In genomic region chr5:123748239-123748638, GRCh38 we compare ENCODE assay signal across 34 cellular contexts.
A peak's percentile ranks its signal among the peaks of the same experiment; 100 is the strongest.
DNase-seq lines count a peak whose midpoint lies in the region; ATAC-seq and TF ChIP-seq lines count a peak whose summit lies in the region.
"Had no signal": no experiment of that assay in that cellular context is flagged by ENCODE, and none has a peak within 500 bp of the region (broad histone marks: within the 10 kb centered on the region; RNA-seq: fewer than 3 reads in every experiment).

No MANE protein-coding gene starts in this region.

- WGBS in smooth muscle cell (ENCODE audit: low lambda C conversion rate), result 75% methylated on average over 1 of the region's 1 CpG

- H3K9me3 Mint-ChIP-seq in neural progenitor cell (peaks cover 3% of the 10 kb centered on the region), WTC11 (peaks cover 6% of the 10 kb centered on the region; the same call in 1 of the 2 replicates), GM23338 (no peaks in the 10 kb centered on the region)
- H3K9me3 Mint-ChIP-seq in stimulated activated naive B cell treated with anti-CD40 and anti-IgM and Interleukin-4, amounts not matched to agents 10 μg/mL and 1 μg/mL and 100 μg/mL, for 72 hours, result no peaks in the 10 kb centered on the region
- H3K9me3 Mint-ChIP-seq: CD4-positive, alpha-beta T cell; CD8-positive, alpha-beta memory T cell; CD8-positive, alpha-beta T cell had no signal

- H3K27me3 Mint-ChIP-seq in neural progenitor cell (ENCODE audit: insufficient read depth, low read depth) (no peaks in the 10 kb centered on the region), WTC11 (ENCODE audit: low read depth) (no peaks in the 10 kb centered on the region), GM23338 (ENCODE audit: insufficient read depth, low read depth, poor library complexity) (no peaks in the 10 kb centered on the region)
- H3K27me3 Mint-ChIP-seq in stimulated activated naive B cell treated with anti-CD40 and anti-IgM and Interleukin-4, amounts not matched to agents 10 μg/mL and 1 μg/mL and 100 μg/mL, for 72 hours, result no peaks in the 10 kb centered on the region
- H3K27me3 Mint-ChIP-seq: B cell; CD4-positive, alpha-beta memory T cell; CD4-positive, alpha-beta T cell; CD4-positive, CD25-positive, alpha-beta regulatory T cell; CD8-positive, alpha-beta memory T cell had no signal

- H3K4me2 ChIP-seq in neural progenitor cell, result no peak overlapping the region
- no peak overlapping the region for H3K4me2 ChIP-seq in smooth muscle cell
- H3K4me2 ChIP-seq in GM23338, result no peak overlapping the region
- H3K4me2 ChIP-seq: A549; BLaER1; BLaER1 treated with 17β-estradiol and CSF1 and Interleukin-3, amounts not matched to agents 10 nM and 100 nM had no signal

- H3K4me1 ChIP-seq in neural progenitor cell (peaks cover 9% of the 10 kb centered on the region), smooth muscle cell (ENCODE audit: low read depth) (peaks cover 17% of the 10 kb centered on the region), GM23338 (ENCODE audit: insufficient read depth) (peaks cover 11% of the 10 kb centered on the region)
- H3K4me1 ChIP-seq: A549; BE2C; BLaER1; BLaER1 treated with 17β-estradiol and CSF1 and Interleukin-3, amounts not matched to agents 10 nM and 100 nM; Caco-2 had no signal

- no peaks in the 10 kb centered on the region for H3K27me3 ChIP-seq in neural progenitor cell
- no peaks in the 10 kb centered on the region for H3K27me3 ChIP-seq in smooth muscle cell (ENCODE audit: low read depth)
- H3K27me3 ChIP-seq in GM23338 (ENCODE audit: insufficient read depth), result no peaks in the 10 kb centered on the region
- H3K27me3 ChIP-seq: BE2C; BLaER1; BLaER1 treated with 17β-estradiol and CSF1 and Interleukin-3, amounts not matched to agents 10 nM and 100 nM had no signal

- POLR2A ChIA-PET in WTC11 (lab: Charles Lee), result no interaction called here

- H3K36me3 ChIP-seq in neural progenitor cell (no peaks in the 10 kb centered on the region), smooth muscle cell (ENCODE audit: low read depth) (no peaks in the 10 kb centered on the region), GM23338 (ENCODE audit: insufficient read depth) (no peaks in the 10 kb centered on the region)
- H3K36me3 ChIP-seq: BE2C; BLaER1; BLaER1 treated with 17β-estradiol and CSF1 and Interleukin-3, amounts not matched to agents 10 nM and 100 nM had no signal

- H3K9ac ChIP-seq in neural progenitor cell (no peak overlapping the region), smooth muscle cell (ENCODE audit: low read depth) (no peak overlapping the region)
- H3K9ac ChIP-seq: BLaER1; BLaER1 treated with 17β-estradiol and CSF1 and Interleukin-3, amounts not matched to agents 10 nM and 100 nM had no signal

- H3K4me1 Mint-ChIP-seq in neural progenitor cell (peaks cover 49% of the 10 kb centered on the region), WTC11 (peaks cover 17% of the 10 kb centered on the region), GM23338 (peaks cover 18% of the 10 kb centered on the region)
- H3K4me1 Mint-ChIP-seq in stimulated activated naive B cell treated with anti-CD40 and anti-IgM and Interleukin-4, amounts not matched to agents 10 μg/mL and 1 μg/mL and 100 μg/mL, for 72 hours, result peaks cover 8 to 12% of the 10 kb centered on the region in 2 donors
- H3K4me1 Mint-ChIP-seq: B cell; CD14-positive monocyte; CD4-positive, alpha-beta memory T cell; CD4-positive, CD25-positive, alpha-beta regulatory T cell; CD8-positive, alpha-beta memory T cell had no signal

- no peak overlapping the region for H3K4me3 ChIP-seq in neural progenitor cell
- H3K4me3 ChIP-seq in smooth muscle cell, result no peak overlapping the region
- H3K4me3 ChIP-seq in GM23338, result no peak overlapping the region
- H3K4me3 ChIP-seq: A549; BLaER1; BLaER1 treated with 17β-estradiol and CSF1 and Interleukin-3, amounts not matched to agents 10 nM and 100 nM had no signal

- no peak overlapping the region for H2AFZ ChIP-seq in neural progenitor cell (replicated peaks)
- peak overlapping the region; percentile 23 for H2AFZ ChIP-seq in smooth muscle cell (ENCODE audit: low read depth)
- no peak overlapping the region for H2AFZ ChIP-seq in GM23338

- peak; percentile 64 to 65 for ATAC-seq in stimulated activated naive B cell treated with anti-CD40 and anti-IgM and Interleukin-4, amounts not matched to agents 10 μg/mL and 1 μg/mL and 100 μg/mL, for 72 hours (replicated peaks)
- no peak for ATAC-seq in WTC11
- no peak for ATAC-seq in GM23338
- ATAC-seq in GM21619 (IDR thresholded peaks at IDR 0.05; ENCODE audit: unreplicated experiment), result no peak
- ATAC-seq: A549; CD8-positive, alpha-beta T cell had no signal

- no peaks in the 10 kb centered on the region for H4K20me1 ChIP-seq in neural progenitor cell (ENCODE audit: low read depth)
- H4K20me1 ChIP-seq in smooth muscle cell (ENCODE audit: low read depth), result no peaks in the 10 kb centered on the region
- H4K20me1 ChIP-seq in GM23338 (replicated peaks; ENCODE audit: insufficient read depth), result no peaks in the 10 kb centered on the region
- H4K20me1 ChIP-seq: BLaER1; BLaER1 treated with 17β-estradiol and CSF1 and Interleukin-3, amounts not matched to agents 10 nM and 100 nM had no signal

- H3F3A ChIP-seq in neural progenitor cell (ENCODE audit: low read depth) (peaks cover 8% of the 10 kb centered on the region), smooth muscle cell (ENCODE audit: low read depth) (peaks cover 12% of the 10 kb centered on the region), GM23338 (replicated peaks; ENCODE audit: low read depth) (no peaks in the 10 kb centered on the region)

- H3K27ac ChIP-seq in neural progenitor cell, result no peak overlapping the region
- H3K27ac ChIP-seq in smooth muscle cell (ENCODE audit: low read depth), result no peak overlapping the region
- no peak overlapping the region for H3K27ac ChIP-seq in GM23338 (ENCODE audit: low read depth)
- H3K27ac ChIP-seq: 22Rv1; A549; BLaER1; BLaER1 treated with 17β-estradiol and CSF1 and Interleukin-3, amounts not matched to agents 10 nM and 100 nM; C4-2B had no signal

- no peak overlapping the region for H3K4me3 Mint-ChIP-seq in neural progenitor cell
- H3K4me3 Mint-ChIP-seq in stimulated activated naive B cell treated with anti-CD40 and anti-IgM and Interleukin-4, amounts not matched to agents 10 μg/mL and 1 μg/mL and 100 μg/mL, for 72 hours, result no peak overlapping the region
- H3K4me3 Mint-ChIP-seq in WTC11, result no peak overlapping the region
- no peak overlapping the region for H3K4me3 Mint-ChIP-seq in GM23338
- H3K4me3 Mint-ChIP-seq: B cell; CD14-positive monocyte; CD4-positive, alpha-beta memory T cell; CD4-positive, alpha-beta T cell; CD4-positive, CD25-positive, alpha-beta regulatory T cell; CD8-positive, alpha-beta memory T cell; CD8-positive, alpha-beta T cell had no signal

- H3K36me3 Mint-ChIP-seq in neural progenitor cell (no peaks in the 10 kb centered on the region), WTC11 (no peaks in the 10 kb centered on the region), GM23338 (ENCODE audit: low read depth) (no peaks in the 10 kb centered on the region)
- H3K36me3 Mint-ChIP-seq in stimulated activated naive B cell treated with anti-CD40 and anti-IgM and Interleukin-4, amounts not matched to agents 10 μg/mL and 1 μg/mL and 100 μg/mL, for 72 hours, result no peaks in the 10 kb centered on the region
- H3K36me3 Mint-ChIP-seq: CD14-positive monocyte; CD4-positive, alpha-beta memory T cell; CD4-positive, CD25-positive, alpha-beta regulatory T cell; CD8-positive, alpha-beta memory T cell; CD8-positive, alpha-beta T cell had no signal

- DNase-seq in DMS53 (lab: John Stamatoyannopoulos, UW) (peak; percentile 3), DMS53 treated with DMSO at 0.1 percent for 48 hours (lab: John Stamatoyannopoulos, UW; ENCODE audit: unreplicated experiment) (no peak), neural progenitor cell (ENCODE audit: low spot score) (no peak), smooth muscle cell (lab: John Stamatoyannopoulos, UW; ENCODE audit: unreplicated experiment) (no peak), WTC11 (ENCODE audit: low spot score) (no peak), GM23338 (ENCODE audit: low spot score) (no peak)
- no peak for DNase-seq in stimulated activated naive B cell treated with anti-CD40 and anti-IgM and Interleukin-4, amounts not matched to agents 10 μg/mL and 1 μg/mL and 100 μg/mL, for 72 hours
- DNase-seq: 8988T; ACHN; AML-193; BE2C; C1 segment of cervical spinal cord; Caco-2; Calu3; CD4-positive, alpha-beta memory T cell; CD4-positive, alpha-beta T cell; CD4-positive, CD25-positive, alpha-beta regulatory T cell; CD8-positive, alpha-beta memory T cell; CD8-positive, alpha-beta T cell; COR-L47; DMS 273 treated with DMSO at 0.1 percent for 48 hours; DMS153; DMS79; DMS79 treated with DMSO at 0.1 percent for 48 hours; DND-41; EL had no signal

- no peak for TF ChIP-seq CTCF in neural progenitor cell (IDR thresholded peaks at IDR 0.05)
- no peak for TF ChIP-seq CTCF in smooth muscle cell (IDR thresholded peaks at IDR 0.05; ENCODE audit: borderline replicate concordance, insufficient read depth, poor library complexity, severe bottlenecking)
- no peak for TF ChIP-seq CTCF in WTC11 (IDR thresholded peaks at IDR 0.05)
- TF ChIP-seq CTCF in GM23338 (conservative IDR thresholded peaks at IDR 0.05; ENCODE audit: low read depth in 2 of 2), result no peak

- CTCF ChIA-PET in WTC11 (lab: Charles Lee), result no interaction called here

- peak overlapping the region; percentile 25 for H3K27ac Mint-ChIP-seq in neural progenitor cell
- no peak overlapping the region for H3K27ac Mint-ChIP-seq in stimulated activated naive B cell treated with anti-CD40 and anti-IgM and Interleukin-4, amounts not matched to agents 10 μg/mL and 1 μg/mL and 100 μg/mL, for 72 hours
- no peak overlapping the region for H3K27ac Mint-ChIP-seq in WTC11
- no peak overlapping the region for H3K27ac Mint-ChIP-seq in GM23338
- H3K27ac Mint-ChIP-seq: B cell; CD14-positive monocyte; CD4-positive, alpha-beta memory T cell; CD4-positive, alpha-beta T cell; CD4-positive, CD25-positive, alpha-beta regulatory T cell; CD8-positive, alpha-beta memory T cell; CD8-positive, alpha-beta T cell had no signal

- H3K9me2 ChIP-seq in GM23338 (ENCODE audit: insufficient read depth), result no peaks in the 10 kb centered on the region

- H3K79me2 ChIP-seq in neural progenitor cell (ENCODE audit: low read depth) (no peaks in the 10 kb centered on the region), smooth muscle cell (ENCODE audit: low read depth) (no peaks in the 10 kb centered on the region), GM23338 (replicated peaks; ENCODE audit: insufficient read depth) (no peaks in the 10 kb centered on the region)

- H3K9me3 ChIP-seq in neural progenitor cell (ENCODE audit: low read depth) (no peaks in the 10 kb centered on the region), smooth muscle cell (replicated peaks; ENCODE audit: low read depth) (no peaks in the 10 kb centered on the region)
- H3K9me3 ChIP-seq: A549; BE2C; BLaER1; BLaER1 treated with 17β-estradiol and CSF1 and Interleukin-3, amounts not matched to agents 10 nM and 100 nM; Caco-2 had no signal

TF ChIP-seq in WTC11, 78 proteins besides CTCF, POLR2A, EP300 and RAD21:
- TF ChIP-seq ZNF671 (CRISPR knock-in tag; IDR thresholded peaks at IDR 0.05) (no peak), ELF4 (CRISPR knock-in tag; IDR thresholded peaks at IDR 0.05; ENCODE audit: low read depth) (no peak)

Comparison
In these comparisons a context has a peak if more than half of its experiments do, and no peak if none do; other contexts are left out.
1. ATAC-seq: peak in stimulated activated naive B cell treated with anti-CD40 and anti-IgM and Interleukin-4, amounts not matched to agents 10 μg/mL and 1 μg/mL and 100 μg/mL, for 72 hours (2 of 2); none in WTC11 (single experiment), GM23338 (single experiment) and GM21619 (single experiment).